In genomic region chr10:12393831-12394230, GRCh38 we compare ENCODE assay signal across 38 cellular contexts.
"Had no signal": no experiment of that assay in that cellular context is flagged by ENCODE, and none has a peak within 500 bp of the region (broad histone marks: within the 10 kb centered on the region; RNA-seq: fewer than 3 reads in every experiment).

No MANE protein-coding gene starts in this region.

- H3K27ac ChIP-seq: ascending aorta, body of pancreas, breast epithelium, PC-9, RWPE1, VCaP had no signal

- H3K27me3 Mint-ChIP-seq: activated B cell treated with CpG ODN at 0.5 μM for 24 hours; activated naive CD4-positive, alpha-beta T cell treated with anti-CD3 and anti-CD28 coated beads, Interleukin-2, amount 50 U/mL, for 24 hours; activated naive CD8-positive, alpha-beta T cell treated with anti-CD3 and anti-CD28 coated beads, Interleukin-2, amount 10 ng/mL, durations not matched to agents 7 days and 5 days; activated T-cell treated with anti-CD3 and anti-CD28 coated beads, Interleukin-2, amount 50 U/mL, for 24 hours; T-cell had no signal

- FAIRE-seq: RCC 7860 had no signal

- H3K36me3 ChIP-seq: ascending aorta, breast epithelium had no signal

- H3K9me3 ChIP-seq: ascending aorta, body of pancreas, breast epithelium had no signal

- H3K9me3 Mint-ChIP-seq: activated B cell treated with CpG ODN at 0.5 μM for 24 hours; activated naive CD4-positive, alpha-beta T cell treated with anti-CD3 and anti-CD28 coated beads, Interleukin-2, amount 50 U/mL, for 24 hours; activated naive CD8-positive, alpha-beta T cell treated with anti-CD3 and anti-CD28 coated beads, Interleukin-2, amount 10 ng/mL, durations not matched to agents 7 days and 5 days; activated T-cell treated with anti-CD3 and anti-CD28 coated beads, Interleukin-2, amount 50 U/mL, for 24 hours; activated T-helper 2 cell treated with anti-CD3 and anti-CD28 coated beads, Interferon-gamma antibody, Interleukin-2, Interleukin-4, amounts not matched to agents 10 μg/mL and 5 μg/mL and 100 μg/mL, durations not matched to agents 14 hours and 24 hours and 36 hours; T-cell had no signal

- H3K27me3 ChIP-seq: ascending aorta, body of pancreas, breast epithelium had no signal

- H3K27ac Mint-ChIP-seq: activated B cell treated with CpG ODN at 0.5 μM for 24 hours; activated CD8-positive, alpha-beta T cell treated with anti-CD3 and anti-CD28 coated beads, Interleukin-2, amount 10 ng/mL, durations not matched to agents 7 days and 5 days; activated naive CD4-positive, alpha-beta T cell treated with anti-CD3 and anti-CD28 coated beads, Interleukin-2, amount 50 U/mL, for 24 hours; activated naive CD8-positive, alpha-beta T cell treated with anti-CD3 and anti-CD28 coated beads, Interleukin-2, amount 10 ng/mL, durations not matched to agents 7 days and 5 days; activated T-cell treated with anti-CD3 and anti-CD28 coated beads, Interleukin-2, amount 50 U/mL, for 24 hours; activated T-helper 2 cell treated with anti-CD3 and anti-CD28 coated beads, Interferon-gamma antibody, Interleukin-2, Interleukin-4, amounts not matched to agents 10 μg/mL and 5 μg/mL and 100 μg/mL, durations not matched to agents 14 hours and 24 hours and 36 hours; T-cell had no signal

- DNase-seq: activated B cell treated with CpG ODN at 0.5 μM for 24 hours; activated CD4-positive, alpha-beta T cell treated with anti-CD3 and anti-CD28 coated beads for 48 hours; activated CD4-positive, CD25-positive, alpha-beta regulatory T cell treated with anti-CD3 and anti-CD28 coated beads, Interleukin-2, amount 50 U/mL, for 72 hours; activated CD8-positive, alpha-beta T cell treated with anti-CD3 and anti-CD28 coated beads, Interleukin-2, amount 10 ng/mL, durations not matched to agents 7 days and 5 days; activated gamma-delta T cell; activated naive CD4-positive, alpha-beta T cell treated with Interleukin-2 at 50 U/mL for 16 hours; activated naive CD8-positive, alpha-beta T cell treated with anti-CD3 and anti-CD28 coated beads, Interleukin-2, amount 10 ng/mL, durations not matched to agents 7 days and 5 days; activated T-cell treated with anti-CD3 and anti-CD28 coated beads, Interleukin-2, amount 50 U/mL, for 24 hours; amygdala; body of pancreas; cerebellar nuclear complex; Kasumi-1; KG1; MM.1S; MV-4-11; NCI-H1092; NCI-H1436 treated with DMSO at 0.1 percent for 48 hours; NCI-H1694 treated with DMSO at 0.1 percent for 48 hours; NCI-H2029; NCI-H2171; NCI-H510A; NCI-H526; NCI-H748 treated with DMSO at 0.1 percent for 48 hours; NK-92 treated with Interleukin-12 subunit alpha and Interleukin-12 subunit beta, amount 100 ng/mL, for 24 hours; PC-9; SIG-M5; T-cell; T-helper 2 cell; T-helper 9 cell had no signal

- H3K4me1 ChIP-seq: breast epithelium had no signal

- ATAC-seq: activated CD8-positive, alpha-beta T cell treated with anti-CD3 and anti-CD28 coated beads, Interleukin-2, amount 10 ng/mL, durations not matched to agents 7 days and 5 days; body of pancreas; Right ventricle myocardium inferior; SK-N-SH treated with all-trans-retinoic acid at 6 μM for 48 hours; T-cell had no signal

- H3K4me3 Mint-ChIP-seq: activated B cell treated with CpG ODN at 0.5 μM for 24 hours; activated CD8-positive, alpha-beta T cell treated with anti-CD3 and anti-CD28 coated beads, Interleukin-2, amount 10 ng/mL, durations not matched to agents 7 days and 5 days; activated naive CD4-positive, alpha-beta T cell treated with anti-CD3 and anti-CD28 coated beads, Interleukin-2, amount 50 U/mL, for 24 hours; activated naive CD8-positive, alpha-beta T cell treated with anti-CD3 and anti-CD28 coated beads, Interleukin-2, amount 10 ng/mL, durations not matched to agents 7 days and 5 days; activated T-cell treated with anti-CD3 and anti-CD28 coated beads, Interleukin-2, amount 50 U/mL, for 24 hours; T-cell had no signal

- H3K4me2 ChIP-seq: PC-9 had no signal

- H3K4me3 ChIP-seq: ascending aorta, body of pancreas, breast epithelium, PC-9 had no signal

- H2AFZ ChIP-seq: PC-9 had no signal

- H3K36me3 Mint-ChIP-seq: activated naive CD8-positive, alpha-beta T cell treated with anti-CD3 and anti-CD28 coated beads, Interleukin-2, amount 10 ng/mL, durations not matched to agents 7 days and 5 days had no signal
